9 cellular contexts compared by ENCODE assay signal in the genomic region with DNA sequence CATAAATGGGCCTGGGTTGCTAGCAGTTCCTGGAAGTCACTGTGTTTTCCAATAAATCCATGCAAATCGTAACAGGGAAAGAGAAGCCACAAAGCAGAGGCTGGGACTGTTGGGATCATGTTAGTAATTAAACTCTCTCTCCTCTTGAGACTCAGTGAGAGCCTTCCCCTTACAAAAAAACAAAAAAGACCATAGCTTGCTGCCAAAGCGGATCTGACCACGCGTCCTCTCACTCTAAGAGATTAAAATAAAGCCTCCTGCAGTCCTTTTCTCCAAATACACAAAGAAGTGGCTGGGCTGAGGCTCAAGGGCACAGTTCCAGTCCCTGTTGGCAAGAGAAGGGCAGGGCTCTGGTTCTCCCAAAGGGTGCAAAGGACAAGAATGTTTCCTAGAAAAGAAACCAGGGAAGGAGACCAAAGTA. TPM values are rescaled to one million over a fixed set of nuclear protein-coding genes. Genes with fewer than 3 reads are reported as not detected.
DNase-seq lines count a peak whose midpoint lies in the region; ATAC-seq, FAIRE-seq and TF ChIP-seq lines count a peak whose summit lies in the region.
"Had no signal": no experiment of that assay in that cellular context is flagged by ENCODE, and none has a peak within 500 bp of the region (broad histone marks: within the 10 kb centered on the region; RNA-seq: fewer than 3 reads in every experiment).

No MANE protein-coding gene starts in this region.

- no peak for TF ChIP-seq RAD21 in H1 (IDR thresholded peaks at IDR 0.05 in 1 of 2, conservative IDR thresholded peaks at IDR 0.05 in 1 of 2; ENCODE audit: low read depth in 2 of 2, low read length in 2 of 2)

- peaks cover 0 to 1% of the 10 kb centered on the region in 2 experiments for H4K20me1 ChIP-seq in H1 (replicated peaks in 1 of 2; ENCODE audit: control insufficient read depth in 1 of 2, insufficient read depth in 2 of 2, low read length in 2 of 2)

- H3K4me3 ChIP-seq in H1 (ENCODE audit: extremely low read depth in 1 of 4, insufficient read depth in 2 of 4, low read depth in 3 of 4, low read length in 4 of 4): peak overlapping the region in 1 of 4 experiments; percentile 5; a peak in 1 of 8 replicates
- H3K4me3 ChIP-seq in mesendoderm (ENCODE audit: low read length): no peak overlapping the region

- no peak for TF ChIP-seq CTCF in H1 (IDR thresholded peaks at IDR 0.05; ENCODE audit: control extremely low read depth in 1 of 3, insufficient read depth in 1 of 3, low read depth in 1 of 3, low read length in 3 of 3)

- H2BK120ac ChIP-seq in H1 (replicated peaks; ENCODE audit: low read depth, low read length) (no peak overlapping the region), mesendoderm (ENCODE audit: low read depth, low read length) (no peak overlapping the region)

- no peak overlapping the region for H2AFZ ChIP-seq in H1 (ENCODE audit: low read length)

- H3K23me2 ChIP-seq in H1 (ENCODE audit: low read depth, low read length): no peaks in the 10 kb centered on the region

- H3K79me1 ChIP-seq in H1 (ENCODE audit: low read depth, low read length) (no peaks in the 10 kb centered on the region), mesendoderm (ENCODE audit: low read length) (no peaks in the 10 kb centered on the region)

- peak overlapping the region; percentile 3 to 38; a peak in 2 of 4 replicates for H3K4me2 ChIP-seq in H1 (ENCODE audit: insufficient read depth in 1 of 2, low read depth in 2 of 2, low read length in 2 of 2)
- no peak overlapping the region for H3K4me2 ChIP-seq in mesendoderm (ENCODE audit: low read length)

- POLR2A ChIA-PET in H1 (lab: Charles Lee; ENCODE audit: partially characterized antibody): interaction anchor here (0.7 to 1.4 kb wide), 4 partner anchors 8 to 40 kb away, joined by 3 to 5 read pairs (median 4); partner anchors contain the start of gene NCOR1

- WGBS in H1 (ENCODE audit: extremely low coverage in 1 of 2, insufficient coverage in 1 of 2, insufficient read length in 1 of 2, insufficient replicate concordance in 2 of 2, low coverage in 1 of 2, low lambda C conversion rate in 2 of 2, missing lambda C conversion rate in 1 of 2), 2 experiments: 29% methylated on average over 4 of the region's 4 CpGs; no CpG with 5 or more reads in 1 of the 2 experiments
- WGBS in mesendoderm (ENCODE audit: extremely low coverage, insufficient coverage, low lambda C conversion rate): no CpG with 5 or more reads among the region's 4 CpGs

- H3K14ac ChIP-seq in H1 (ENCODE audit: insufficient read length): no peak overlapping the region

- H3K4ac ChIP-seq in H1 (replicated peaks; ENCODE audit: insufficient read length, low read depth, low read length): no peak overlapping the region
- H3K4ac ChIP-seq in mesendoderm (ENCODE audit: low read depth, low read length): no peak overlapping the region

- no peak overlapping the region for H3K23ac ChIP-seq in H1 (ENCODE audit: insufficient read length)
- no peak overlapping the region for H3K23ac ChIP-seq in mesendoderm (ENCODE audit: low read length)

- ATAC-seq in HG02798 (IDR thresholded peaks at IDR 0.05; ENCODE audit: poor library complexity, unreplicated experiment): no peak
- no peak for ATAC-seq in HG03521 (IDR thresholded peaks at IDR 0.05; ENCODE audit: unreplicated experiment)

- H4K8ac ChIP-seq in H1 (ENCODE audit: extremely low read depth, insufficient read depth, low read length): no peak overlapping the region
- no peak overlapping the region for H4K8ac ChIP-seq in mesendoderm (ENCODE audit: low read depth, low read length)

- no peak for TF ChIP-seq POLR2A in H1 (IDR thresholded peaks at IDR 0.05; ENCODE audit: control extremely low read depth in 1 of 2, low read depth in 2 of 2, low read length in 2 of 2)

- H3K4me1 ChIP-seq in H1 (replicated peaks in 1 of 4; ENCODE audit: control insufficient read depth in 3 of 4, insufficient read depth in 4 of 4, low read length in 3 of 4) (peaks cover 2 to 8% (median 5%) of the 10 kb centered on the region in 4 experiments; a peak in 4 of 7 replicates), mesendoderm (ENCODE audit: control insufficient read depth, low read depth, low read length) (peaks cover 3% of the 10 kb centered on the region)

- H4K91ac ChIP-seq in H1 (replicated peaks; ENCODE audit: insufficient read length, low read length): no peak overlapping the region

- H3K18ac ChIP-seq in H1 (ENCODE audit: extremely low read depth, low read length) (no peak overlapping the region), mesendoderm (ENCODE audit: low read length) (no peak overlapping the region)

- no peak overlapping the region for H4K5ac ChIP-seq in H1 (ENCODE audit: insufficient read length, low read depth, low read length)
- no peak overlapping the region for H4K5ac ChIP-seq in mesendoderm (ENCODE audit: low read length)

- H2BK12ac ChIP-seq in H1 (ENCODE audit: low read depth, low read length): no peak overlapping the region

- CTCF ChIA-PET in H1 (lab: Charles Lee; ENCODE audit: partially characterized antibody): interaction anchor here (0.6 kb wide), 1 partner anchor 75 kb away, joined by 3 read pairs; no protein-coding TSS in a partner anchor

- H2BK20ac ChIP-seq in H1 (ENCODE audit: low read length): no peak overlapping the region

- no peak overlapping the region for H2BK5ac ChIP-seq in H1 (ENCODE audit: low read depth, low read length)
- no peak overlapping the region for H2BK5ac ChIP-seq in mesendoderm (ENCODE audit: low read length)

- no peak overlapping the region for H2BK15ac ChIP-seq in H1 (ENCODE audit: low read length)
- H2BK15ac ChIP-seq in mesendoderm (replicated peaks; ENCODE audit: low read depth): no peak overlapping the region

- H3K79me2 ChIP-seq in H1 (ENCODE audit: control insufficient read depth in 1 of 2, insufficient read depth in 2 of 2, low read length in 2 of 2) (no peaks in the 10 kb centered on the region), mesendoderm (ENCODE audit: control insufficient read depth, insufficient read depth, low read length) (no peaks in the 10 kb centered on the region)

- DNase-seq in NCI-H128 (lab: John Stamatoyannopoulos, UW; ENCODE audit: unreplicated experiment) (peak; percentile 1), H1 (ENCODE audit: low read depth in 1 of 2, low spot score in 2 of 2) (peak in 1 of 2 experiments; percentile 7), mesendoderm (peak; percentile 62), stromal cell of bone marrow (ENCODE audit: low read depth) (peak; percentile 35), GF-D8 (lab: John Stamatoyannopoulos, UW) (no peak), NCI-H345 treated with DMSO at 0.1 percent for 48 hours (lab: John Stamatoyannopoulos, UW; ENCODE audit: unreplicated experiment) (no peak)
- DNase-seq: activated naive CD4-positive, alpha-beta T cell treated with anti-CD3 and anti-CD28 coated beads for 36 hours had no signal

- H3K27me3 ChIP-seq in H1 (replicated peaks in 1 of 4; ENCODE audit: control insufficient read depth in 3 of 4, extremely low read depth in 1 of 4, insufficient read depth in 3 of 4, low read length in 3 of 4) (no peaks in the 10 kb centered on the region), mesendoderm (ENCODE audit: insufficient read depth, low read length, poor library complexity) (no peaks in the 10 kb centered on the region)

- H2AK5ac ChIP-seq in H1 (ENCODE audit: low read depth, low read length) (no peak overlapping the region), mesendoderm (ENCODE audit: low read length) (no peak overlapping the region)

- no peaks in the 10 kb centered on the region for H3K9me3 ChIP-seq in H1 (ENCODE audit: insufficient read depth in 2 of 2, low read depth in 1 of 2, low read length in 1 of 2)

- peaks cover 0 to 2% (median 0%) of the 10 kb centered on the region in 4 experiments; a peak in 2 of 8 replicates for H3K36me3 ChIP-seq in H1 (ENCODE audit: control insufficient read depth in 2 of 4, insufficient read depth in 4 of 4, low read length in 3 of 4)
- H3K36me3 ChIP-seq in mesendoderm (ENCODE audit: control insufficient read depth, insufficient read depth, low read length): no peaks in the 10 kb centered on the region

- TF ChIP-seq EP300 in H1 (IDR thresholded peaks at IDR 0.05; ENCODE audit: borderline replicate concordance in 1 of 2, low read depth in 2 of 2, low read length in 2 of 2): no peak

- H3K27ac ChIP-seq in H1 (ENCODE audit: low read depth, low read length): no peak overlapping the region
- H3K27ac ChIP-seq in mesendoderm (ENCODE audit: low read depth, low read length): no peak overlapping the region

- no peak for FAIRE-seq in H1 (lab: Jason Lieb, UNC)

- H3K56ac ChIP-seq in H1 (replicated peaks; ENCODE audit: insufficient read length, low read depth, low read length) (no peak overlapping the region), mesendoderm (ENCODE audit: low read length) (peak overlapping the region; percentile 31)

- H3K9ac ChIP-seq in H1 (replicated peaks in 1 of 4; ENCODE audit: extremely low read depth in 1 of 4, low read depth in 3 of 4, low read length in 3 of 4) (no peak overlapping the region), mesendoderm (ENCODE audit: low read length) (peak overlapping the region; percentile 19)

TF ChIP-seq in H1, 55 proteins besides CTCF, POLR2A, EP300 and RAD21 (continues in another document):
- TF ChIP-seq SIX5 (IDR thresholded peaks at IDR 0.05; ENCODE audit: low read depth, low read length): no peak
- TF ChIP-seq CHD1 (IDR thresholded peaks at IDR 0.05; ENCODE audit: low read depth, low read length): no peak

RNA-seq across cellular contexts. Expression of gene PIGL, which starts 38.5 kb away (rescaled TPM):
- total RNA-seq in H1 (2021; fragmentation: NEBNext Ultra II Directional; extraction: Animal tissue kit (Norgen Biotek cat#: 25700)): 25.5 and 28.4 TPM in 2 replicates
- 30.8 TPM in 2 replicates for polyA plus RNA-seq in H1 (2011; rRNA removed)
- polyA plus RNA-seq in H1 (2011; cell fraction: cytosol; rRNA removed): 37.7 TPM
- 92.2 TPM for polyA plus RNA-seq in H1 (2011; cell fraction: nucleus; rRNA removed)
- 22.9 to 25.1 TPM (median 23.8 TPM) in 4 replicates for polyA plus RNA-seq in H1 (2012, experiment 1 of 2)
- polyA plus RNA-seq in H1 (2012, experiment 2 of 2): 9.4 TPM
- polyA plus RNA-seq in H1 (2013, experiment 1 of 2): 30.2 TPM
- 29.6 TPM for polyA plus RNA-seq in H1 (2013, experiment 2 of 2)
- 39.3 and 44.4 TPM in 2 replicates for polyA minus RNA-seq in H1 (2011; rRNA and poly(A)+ RNA removed)
- polyA minus RNA-seq in H1 (2011; cell fraction: cytosol; rRNA and poly(A)+ RNA removed): 17.0 TPM
- 50.0 TPM for polyA minus RNA-seq in H1 (2011; cell fraction: nucleus; rRNA and poly(A)+ RNA removed)
- polyA plus RNA-seq in mesendoderm (2013, experiment 1 of 2): 16.3 TPM
- polyA plus RNA-seq in mesendoderm (2013, experiment 2 of 2): 15.4 TPM

RNA-seq across cellular contexts. Expression of gene NCOR1, which starts 40.2 kb away (rescaled TPM):
- total RNA-seq in H1 (2021; fragmentation: NEBNext Ultra II Directional; extraction: Animal tissue kit (Norgen Biotek cat#: 25700)): 141 and 142 TPM in 2 replicates
- 65.4 and 81.2 TPM in 2 replicates for polyA plus RNA-seq in H1 (2011; rRNA removed)
- 64.4 TPM for polyA plus RNA-seq in H1 (2011; cell fraction: cytosol; rRNA removed)
- 162 TPM for polyA plus RNA-seq in H1 (2011; cell fraction: nucleus; rRNA removed)
- 67.9 to 80.7 TPM (median 71.4 TPM) in 4 replicates for polyA plus RNA-seq in H1 (2012, experiment 1 of 2)
- 3.3 TPM for polyA plus RNA-seq in H1 (2012, experiment 2 of 2)
- polyA plus RNA-seq in H1 (2013, experiment 1 of 2): 59.9 TPM
- polyA plus RNA-seq in H1 (2013, experiment 2 of 2): 59.4 TPM
- polyA minus RNA-seq in H1 (2011; rRNA and poly(A)+ RNA removed): 303 and 372 TPM in 2 replicates
- polyA minus RNA-seq in H1 (2011; cell fraction: cytosol; rRNA and poly(A)+ RNA removed): 103 TPM
- polyA minus RNA-seq in H1 (2011; cell fraction: nucleus; rRNA and poly(A)+ RNA removed): 274 TPM
- 71.2 TPM for polyA plus RNA-seq in mesendoderm (2013, experiment 1 of 2)
- 74.7 TPM for polyA plus RNA-seq in mesendoderm (2013, experiment 2 of 2)

Comparison
In these comparisons a context has a peak if more than half of its experiments do, and no peak if none do; other contexts are left out.
1. DNase-seq: peak in NCI-H128 (single experiment), mesendoderm (single experiment) and stromal cell of bone marrow (single experiment); none in GF-D8 (single experiment) and NCI-H345 treated with DMSO at 0.1 percent for 48 hours (single experiment).